ENCODE assay signal across 14 cellular contexts in genomic region chr9:87973122-87973521, GRCh38. TPM values are rescaled to one million over a fixed set of nuclear protein-coding genes. Genes with fewer than 3 reads are reported as not detected.
DNase-seq lines count a peak whose midpoint lies in the region; ATAC-seq and TF ChIP-seq lines count a peak whose summit lies in the region.
"Had no signal": no experiment of that assay in that cellular context is flagged by ENCODE, and none has a peak within 500 bp of the region (broad histone marks: within the 10 kb centered on the region; RNA-seq: fewer than 3 reads in every experiment).

No MANE protein-coding gene starts in this region.

- H3K9me3 Mint-ChIP-seq in activated T-cell treated with anti-CD3 and anti-CD28 coated beads, Interleukin-2, amount 50 U/mL, for 4 hours = no peaks in the 10 kb centered on the region
- H3K9me3 Mint-ChIP-seq in endothelial cell (ENCODE audit: unreplicated experiment) = no peaks in the 10 kb centered on the region

- no peaks in the 10 kb centered on the region for H3K27me3 ChIP-seq in ovary

- H3K4me1 ChIP-seq in ovary (ENCODE audit: insufficient read depth) = peaks cover 3% of the 10 kb centered on the region

- H3K9me3 ChIP-seq in T-helper 17 cell (ENCODE audit: control insufficient read depth, low read length, poor library complexity, severe bottlenecking) (peaks cover 2% of the 10 kb centered on the region), ovary (no peaks in the 10 kb centered on the region)

- no peak overlapping the region for H3K4me3 ChIP-seq in ovary

- intact Hi-C loops in ovary (cut with DNase I) = no loop called here

- no peak for TF ChIP-seq POLR2A in ovary (IDR thresholded peaks at IDR 0.05)

- no peak for TF ChIP-seq EP300 in ovary (IDR thresholded peaks at IDR 0.05)

- 78 to 85% (median 80%) methylated on average over 5 of the region's 5 CpGs for WGBS in ovary, 3 donors

- DNase-seq in activated T-cell treated with anti-CD3 and anti-CD28 coated beads, Interleukin-2, amount 50 U/mL, for 4 hours = no peak
- DNase-seq in activated T-cell treated with anti-CD3 and anti-CD28 coated beads for 4 hours (no peak), T-helper 17 cell (no peak), endothelial cell (ENCODE audit: low spot score) (no peak), retina (peak; percentile 15), ovary (no peak), NCI-H2107 treated with DMSO at 0.1 percent for 48 hours (lab: John Stamatoyannopoulos, UW; ENCODE audit: unreplicated experiment) (no peak)
- DNase-seq in activated CD4-positive, CD25-positive, alpha-beta regulatory T cell (lab: John Stamatoyannopoulos, UW) = no peak
- DNase-seq: NCI-H2081 treated with DMSO at 0.1 percent for 48 hours; stimulated activated CD4-positive, alpha-beta T cell treated with anti-CD3 and anti-CD28 coated beads, Interleukin-1b, Interleukin-23, amount 100 ng/mL, for 48 hours; T-helper 9 cell had no signal

- no peak overlapping the region for H3K27ac ChIP-seq in ovary

- no peaks in the 10 kb centered on the region for H3K27me3 Mint-ChIP-seq in activated T-cell treated with anti-CD3 and anti-CD28 coated beads, Interleukin-2, amount 50 U/mL, for 4 hours (ENCODE audit: low read depth)
- no peaks in the 10 kb centered on the region for H3K27me3 Mint-ChIP-seq in T-helper 17 cell
- peaks cover 8% of the 10 kb centered on the region for H3K27me3 Mint-ChIP-seq in endothelial cell (ENCODE audit: unreplicated experiment)

- H3K27ac Mint-ChIP-seq in T-helper 17 cell = peak overlapping the region; percentile 98
- no peak overlapping the region for H3K27ac Mint-ChIP-seq in endothelial cell (ENCODE audit: unreplicated experiment)

- H3K4me1 Mint-ChIP-seq in activated T-cell treated with anti-CD3 and anti-CD28 coated beads, Interleukin-2, amount 50 U/mL, for 4 hours (ENCODE audit: low read depth) = peaks cover 28% of the 10 kb centered on the region
- H3K4me1 Mint-ChIP-seq in T-helper 17 cell = peaks cover 32% of the 10 kb centered on the region
- peaks cover 3% of the 10 kb centered on the region for H3K4me1 Mint-ChIP-seq in endothelial cell (ENCODE audit: unreplicated experiment)

- peak overlapping the region; percentile 91 for H3K4me3 Mint-ChIP-seq in activated T-cell treated with anti-CD3 and anti-CD28 coated beads, Interleukin-2, amount 50 U/mL, for 4 hours
- H3K4me3 Mint-ChIP-seq in T-helper 17 cell = peak overlapping the region; percentile 96
- peak overlapping the region; percentile 80 for H3K4me3 Mint-ChIP-seq in endothelial cell (ENCODE audit: unreplicated experiment)

- ATAC-seq in activated T-cell treated with anti-CD3 and anti-CD28 coated beads, Interleukin-2, amount 50 U/mL, for 4 hours = no peak
- no peak for ATAC-seq in T-helper 17 cell
- ATAC-seq: esophagus mucosa had no signal

- H3K36me3 Mint-ChIP-seq in activated T-cell treated with anti-CD3 and anti-CD28 coated beads, Interleukin-2, amount 50 U/mL, for 4 hours (ENCODE audit: insufficient read depth) = peaks cover 14% of the 10 kb centered on the region
- H3K36me3 Mint-ChIP-seq in T-helper 17 cell (ENCODE audit: low read depth) = peaks cover 8% of the 10 kb centered on the region
- H3K36me3 Mint-ChIP-seq in endothelial cell (ENCODE audit: low read depth, unreplicated experiment) = peaks cover 7% of the 10 kb centered on the region

- no peak for TF ChIP-seq CTCF in endothelial cell (IDR thresholded peaks at IDR 0.05; ENCODE audit: unreplicated experiment)
- TF ChIP-seq CTCF in ovary (IDR thresholded peaks at IDR 0.05) = no peak

- H3K36me3 ChIP-seq in ovary = no peaks in the 10 kb centered on the region

RNA-seq across cellular contexts. Expression of gene CDK20, which starts 1.2 kb away (rescaled TPM):
- 1 to 10 TPM; 4.0 to 5.3 (median 5.3) TPM for total RNA-seq in activated T-cell treated with anti-CD3 and anti-CD28 coated beads, Interleukin-2, amount 50 U/mL, for 4 hours
- 1 to 10 TPM; 5.0 to 9.1 TPM for total RNA-seq in T-helper 17 cell
- 1.4 TPM for total RNA-seq in endothelial cell (ENCODE audit: unreplicated experiment)
- 10 to 100 TPM in 6 of 7 donors, 1 to 10 TPM in 1; 9.4 to 21.7 (median 14.9) TPM for total RNA-seq in ovary
- polyA plus RNA-seq in ovary = 10 to 100 TPM in 1 of 2 donors, 1 to 10 TPM in 1; 8.9 to 10.1 TPM

RNA-seq across cellular contexts. Expression of gene SPATA31C1, which starts 55.4 kb away (rescaled TPM):
- total RNA-seq in activated T-cell treated with anti-CD3 and anti-CD28 coated beads, Interleukin-2, amount 50 U/mL, for 4 hours = not detected
- total RNA-seq in T-helper 17 cell = not detected
- not detected for total RNA-seq in endothelial cell (ENCODE audit: unreplicated experiment)
- not detected for total RNA-seq in ovary
- polyA plus RNA-seq in ovary = not detected
- total RNA-seq: bronchial epithelial cell, esophagus mucosa, pulmonary artery endothelial cell had no signal
